1 cellular context compared by ENCODE assay signal in the genomic region with DNA sequence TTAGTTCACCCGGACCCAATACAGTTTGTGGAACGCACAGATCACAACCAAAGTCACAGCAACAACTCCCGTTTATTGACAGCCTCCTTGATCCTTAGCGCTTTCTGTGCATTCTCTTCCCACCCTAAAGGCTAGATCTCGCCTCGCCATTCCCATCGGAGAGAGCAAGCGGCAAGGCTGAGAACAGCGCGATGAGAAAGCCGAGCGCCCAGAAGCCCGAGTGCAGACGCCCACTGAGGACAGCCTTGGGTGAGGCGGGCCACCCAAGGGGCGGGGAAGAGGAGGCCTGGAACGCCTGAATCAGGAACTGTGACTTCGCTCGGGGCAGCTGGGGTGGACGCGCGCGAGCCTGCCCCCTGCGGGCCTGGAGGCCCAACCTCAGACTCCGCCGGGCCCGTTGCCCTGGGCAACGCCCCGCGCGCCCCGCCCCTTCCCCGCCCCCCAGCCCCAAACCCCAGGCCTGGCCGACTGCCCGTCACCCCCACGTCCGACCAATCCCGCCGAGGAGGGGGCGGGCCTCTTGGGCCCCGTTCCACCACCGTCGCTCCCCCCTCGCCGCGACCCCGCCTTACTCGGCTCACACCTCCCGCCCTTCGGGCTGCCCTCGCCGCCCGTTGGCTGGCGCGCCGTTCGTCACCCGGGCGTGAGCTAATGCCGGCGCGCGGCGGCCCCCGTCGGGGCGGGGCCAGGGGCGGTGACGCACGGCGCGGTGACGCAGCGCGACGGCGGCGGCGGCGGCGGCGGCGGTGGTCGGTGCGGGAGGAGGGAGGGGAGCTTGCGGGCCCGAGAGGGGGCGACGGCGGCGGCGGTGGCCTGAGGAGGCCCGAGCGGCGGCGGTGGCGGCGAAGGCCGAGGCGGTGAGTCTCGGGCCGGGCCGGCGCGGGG.
TF ChIP-seq lines count a peak whose summit lies in the region.

A gene with protein sequence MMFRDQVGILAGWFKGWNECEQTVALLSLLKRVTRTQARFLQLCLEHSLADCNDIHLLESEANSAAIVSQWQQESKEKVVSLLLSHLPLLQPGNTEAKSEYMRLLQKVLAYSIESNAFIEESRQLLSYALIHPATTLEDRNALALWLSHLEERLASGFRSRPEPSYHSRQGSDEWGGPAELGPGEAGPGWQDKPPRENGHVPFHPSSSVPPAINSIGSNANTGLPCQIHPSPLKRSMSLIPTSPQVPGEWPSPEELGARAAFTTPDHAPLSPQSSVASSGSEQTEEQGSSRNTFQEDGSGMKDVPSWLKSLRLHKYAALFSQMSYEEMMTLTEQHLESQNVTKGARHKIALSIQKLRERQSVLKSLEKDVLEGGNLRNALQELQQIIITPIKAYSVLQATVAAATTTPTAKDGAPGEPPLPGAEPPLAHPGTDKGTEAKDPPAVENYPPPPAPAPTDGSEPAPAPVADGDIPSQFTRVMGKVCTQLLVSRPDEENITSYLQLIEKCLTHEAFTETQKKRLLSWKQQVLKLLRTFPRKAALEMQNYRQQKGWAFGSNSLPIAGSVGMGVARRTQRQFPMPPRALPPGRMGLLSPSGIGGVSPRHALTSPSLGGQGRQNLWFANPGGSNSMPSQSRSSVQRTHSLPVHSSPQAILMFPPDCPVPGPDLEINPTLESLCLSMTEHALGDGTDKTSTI (plus strand): TSS at position 702 of the 885 bp plus-strand sequence. CDS start 14,473 bp downstream, outside the sequence.

TF ChIP-seq in HepG2, 621 proteins besides CTCF, POLR2A, EP300 and RAD21 (continued from another document and continues in another):
- no peak for TF ChIP-seq FOXP1 (IDR thresholded peaks at IDR 0.05)
- peak; percentile 8; the same call in 1 of the 2 replicates for TF ChIP-seq FOXP1 (CRISPR knock-in tag; IDR thresholded peaks at IDR 0.05)
- TF ChIP-seq NRL (CRISPR knock-in tag; IDR thresholded peaks at IDR 0.05; ENCODE audit: borderline replicate concordance): no peak
- TF ChIP-seq ZSCAN29 (CRISPR knock-in tag; conservative IDR thresholded peaks at IDR 0.05): peak; percentile 59; the same call in 1 of the 2 replicates
- no peak for TF ChIP-seq HNRNPLL (IDR thresholded peaks at IDR 0.05; ENCODE audit: low read depth, low read length, poor library complexity, severe bottlenecking)
- TF ChIP-seq TEAD2 (CRISPR knock-in tag; IDR thresholded peaks at IDR 0.05): no peak
- no peak for TF ChIP-seq MLLT10 (CRISPR knock-in tag; IDR thresholded peaks at IDR 0.05)
- no peak for TF ChIP-seq MBNL3 (CRISPR knock-in tag; conservative IDR thresholded peaks at IDR 0.05)
- TF ChIP-seq IRF2 (CRISPR knock-in tag; IDR thresholded peaks at IDR 0.05): peak; percentile 78; the same call in 1 of the 2 replicates
- TF ChIP-seq MIXL1 (CRISPR knock-in tag; IDR thresholded peaks at IDR 0.05): peak; percentile 39; the same call in 1 of the 2 replicates
- TF ChIP-seq ZKSCAN5 (CRISPR knock-in tag; IDR thresholded peaks at IDR 0.05): no peak
- no peak for TF ChIP-seq NFE2L2 (IDR thresholded peaks at IDR 0.05; ENCODE audit: low read length)
- no peak for TF ChIP-seq POLR2AphosphoS2 (IDR thresholded peaks at IDR 0.05; ENCODE audit: low read depth, low read length)
- TF ChIP-seq, protein P1, sequence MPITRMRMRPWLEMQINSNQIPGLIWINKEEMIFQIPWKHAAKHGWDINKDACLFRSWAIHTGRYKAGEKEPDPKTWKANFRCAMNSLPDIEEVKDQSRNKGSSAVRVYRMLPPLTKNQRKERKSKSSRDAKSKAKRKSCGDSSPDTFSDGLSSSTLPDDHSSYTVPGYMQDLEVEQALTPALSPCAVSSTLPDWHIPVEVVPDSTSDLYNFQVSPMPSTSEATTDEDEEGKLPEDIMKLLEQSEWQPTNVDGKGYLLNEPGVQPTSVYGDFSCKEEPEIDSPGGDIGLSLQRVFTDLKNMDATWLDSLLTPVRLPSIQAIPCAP (CRISPR knock-in tag; IDR thresholded peaks at IDR 0.05; ENCODE audit: low read depth): no peak
- TF ChIP-seq SPEN (CRISPR knock-in tag; IDR thresholded peaks at IDR 0.05; ENCODE audit: low read depth): peak; percentile 87
- TF ChIP-seq NFE2 (CRISPR knock-in tag; IDR thresholded peaks at IDR 0.05): no peak
- TF ChIP-seq MXD4 (CRISPR knock-in tag; IDR thresholded peaks at IDR 0.05): no peak
- TF ChIP-seq PCBP2 (optimal IDR thresholded peaks at IDR 0.05; ENCODE audit: low read depth, low read length, poor library complexity, severe bottlenecking): no peak
- no peak; the same call in 1 of the 2 replicates for TF ChIP-seq REPIN1 (CRISPR knock-in tag; IDR thresholded peaks at IDR 0.05; ENCODE audit: borderline replicate concordance, low read depth)
- no peak for TF ChIP-seq ZNF468 (CRISPR knock-in tag; IDR thresholded peaks at IDR 0.05)
- no peak for TF ChIP-seq ZNF577 (CRISPR knock-in tag; IDR thresholded peaks at IDR 0.05; ENCODE audit: borderline replicate concordance, low read depth)
- TF ChIP-seq, protein P2, sequence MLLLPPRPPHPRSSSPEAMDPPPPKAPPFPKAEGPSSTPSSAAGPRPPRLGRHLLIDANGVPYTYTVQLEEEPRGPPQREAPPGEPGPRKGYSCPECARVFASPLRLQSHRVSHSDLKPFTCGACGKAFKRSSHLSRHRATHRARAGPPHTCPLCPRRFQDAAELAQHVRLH (CRISPR knock-in tag; IDR thresholded peaks at IDR 0.05; ENCODE audit: borderline replicate concordance, low read depth): peak; percentile 74; the same call in 1 of the 2 replicates
- TF ChIP-seq ZNF264 (CRISPR knock-in tag; IDR thresholded peaks at IDR 0.05): no peak
- no peak for TF ChIP-seq ZNF546 (CRISPR knock-in tag; conservative IDR thresholded peaks at IDR 0.05)
- TF ChIP-seq, protein P3, sequence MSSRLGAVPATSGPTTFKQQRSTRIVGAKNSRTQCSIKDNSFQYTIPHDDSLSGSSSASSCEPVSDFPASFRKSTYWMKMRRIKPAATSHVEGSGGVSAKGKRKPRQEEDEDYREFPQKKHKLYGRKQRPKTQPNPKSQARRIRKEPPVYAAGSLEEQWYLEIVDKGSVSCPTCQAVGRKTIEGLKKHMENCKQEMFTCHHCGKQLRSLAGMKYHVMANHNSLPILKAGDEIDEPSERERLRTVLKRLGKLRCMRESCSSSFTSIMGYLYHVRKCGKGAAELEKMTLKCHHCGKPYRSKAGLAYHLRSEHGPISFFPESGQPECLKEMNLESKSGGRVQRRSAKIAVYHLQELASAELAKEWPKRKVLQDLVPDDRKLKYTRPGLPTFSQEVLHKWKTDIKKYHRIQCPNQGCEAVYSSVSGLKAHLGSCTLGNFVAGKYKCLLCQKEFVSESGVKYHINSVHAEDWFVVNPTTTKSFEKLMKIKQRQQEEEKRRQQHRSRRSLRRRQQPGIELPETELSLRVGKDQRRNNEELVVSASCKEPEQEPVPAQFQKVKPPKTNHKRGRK (CRISPR knock-in tag; IDR thresholded peaks at IDR 0.05): no peak
- TF ChIP-seq, protein P4, sequence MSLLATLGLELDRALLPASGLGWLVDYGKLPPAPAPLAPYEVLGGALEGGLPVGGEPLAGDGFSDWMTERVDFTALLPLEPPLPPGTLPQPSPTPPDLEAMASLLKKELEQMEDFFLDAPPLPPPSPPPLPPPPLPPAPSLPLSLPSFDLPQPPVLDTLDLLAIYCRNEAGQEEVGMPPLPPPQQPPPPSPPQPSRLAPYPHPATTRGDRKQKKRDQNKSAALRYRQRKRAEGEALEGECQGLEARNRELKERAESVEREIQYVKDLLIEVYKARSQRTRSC (CRISPR knock-in tag; IDR thresholded peaks at IDR 0.05; ENCODE audit: low read depth): no peak
- no peak for TF ChIP-seq EEA1 (CRISPR knock-in tag; IDR thresholded peaks at IDR 0.05; ENCODE audit: borderline replicate concordance)
- no peak for TF ChIP-seq ZNF598 (CRISPR knock-in tag; IDR thresholded peaks at IDR 0.05; ENCODE audit: borderline replicate concordance)
- no peak for TF ChIP-seq SETDB1 (CRISPR knock-in tag; IDR thresholded peaks at IDR 0.05; ENCODE audit: borderline replicate concordance)
- no peak for TF ChIP-seq FOXM1 (CRISPR knock-in tag; IDR thresholded peaks at IDR 0.05)
- TF ChIP-seq, protein P5, sequence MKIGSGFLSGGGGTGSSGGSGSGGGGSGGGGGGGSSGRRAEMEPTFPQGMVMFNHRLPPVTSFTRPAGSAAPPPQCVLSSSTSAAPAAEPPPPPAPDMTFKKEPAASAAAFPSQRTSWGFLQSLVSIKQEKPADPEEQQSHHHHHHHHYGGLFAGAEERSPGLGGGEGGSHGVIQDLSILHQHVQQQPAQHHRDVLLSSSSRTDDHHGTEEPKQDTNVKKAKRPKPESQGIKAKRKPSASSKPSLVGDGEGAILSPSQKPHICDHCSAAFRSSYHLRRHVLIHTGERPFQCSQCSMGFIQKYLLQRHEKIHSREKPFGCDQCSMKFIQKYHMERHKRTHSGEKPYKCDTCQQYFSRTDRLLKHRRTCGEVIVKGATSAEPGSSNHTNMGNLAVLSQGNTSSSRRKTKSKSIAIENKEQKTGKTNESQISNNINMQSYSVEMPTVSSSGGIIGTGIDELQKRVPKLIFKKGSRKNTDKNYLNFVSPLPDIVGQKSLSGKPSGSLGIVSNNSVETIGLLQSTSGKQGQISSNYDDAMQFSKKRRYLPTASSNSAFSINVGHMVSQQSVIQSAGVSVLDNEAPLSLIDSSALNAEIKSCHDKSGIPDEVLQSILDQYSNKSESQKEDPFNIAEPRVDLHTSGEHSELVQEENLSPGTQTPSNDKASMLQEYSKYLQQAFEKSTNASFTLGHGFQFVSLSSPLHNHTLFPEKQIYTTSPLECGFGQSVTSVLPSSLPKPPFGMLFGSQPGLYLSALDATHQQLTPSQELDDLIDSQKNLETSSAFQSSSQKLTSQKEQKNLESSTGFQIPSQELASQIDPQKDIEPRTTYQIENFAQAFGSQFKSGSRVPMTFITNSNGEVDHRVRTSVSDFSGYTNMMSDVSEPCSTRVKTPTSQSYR (CRISPR knock-in tag; IDR thresholded peaks at IDR 0.05; ENCODE audit: borderline replicate concordance): peak; percentile 45; the same call in 1 of the 2 replicates
- TF ChIP-seq, protein P6, sequence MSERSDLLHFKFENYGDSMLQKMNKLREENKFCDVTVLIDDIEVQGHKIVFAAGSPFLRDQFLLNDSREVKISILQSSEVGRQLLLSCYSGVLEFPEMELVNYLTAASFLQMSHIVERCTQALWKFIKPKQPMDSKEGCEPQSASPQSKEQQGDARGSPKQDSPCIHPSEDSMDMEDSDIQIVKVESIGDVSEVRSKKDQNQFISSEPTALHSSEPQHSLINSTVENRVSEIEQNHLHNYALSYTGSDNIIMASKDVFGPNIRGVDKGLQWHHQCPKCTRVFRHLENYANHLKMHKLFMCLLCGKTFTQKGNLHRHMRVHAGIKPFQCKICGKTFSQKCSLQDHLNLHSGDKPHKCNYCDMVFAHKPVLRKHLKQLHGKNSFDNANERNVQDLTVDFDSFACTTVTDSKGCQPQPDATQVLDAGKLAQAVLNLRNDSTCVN (CRISPR knock-in tag; IDR thresholded peaks at IDR 0.05; ENCODE audit: borderline replicate concordance): peak; percentile 63; the same call in 1 of the 2 replicates
- peak; percentile 76 for TF ChIP-seq SMAD3 (CRISPR knock-in tag; IDR thresholded peaks at IDR 0.05)
- TF ChIP-seq, protein P7, sequence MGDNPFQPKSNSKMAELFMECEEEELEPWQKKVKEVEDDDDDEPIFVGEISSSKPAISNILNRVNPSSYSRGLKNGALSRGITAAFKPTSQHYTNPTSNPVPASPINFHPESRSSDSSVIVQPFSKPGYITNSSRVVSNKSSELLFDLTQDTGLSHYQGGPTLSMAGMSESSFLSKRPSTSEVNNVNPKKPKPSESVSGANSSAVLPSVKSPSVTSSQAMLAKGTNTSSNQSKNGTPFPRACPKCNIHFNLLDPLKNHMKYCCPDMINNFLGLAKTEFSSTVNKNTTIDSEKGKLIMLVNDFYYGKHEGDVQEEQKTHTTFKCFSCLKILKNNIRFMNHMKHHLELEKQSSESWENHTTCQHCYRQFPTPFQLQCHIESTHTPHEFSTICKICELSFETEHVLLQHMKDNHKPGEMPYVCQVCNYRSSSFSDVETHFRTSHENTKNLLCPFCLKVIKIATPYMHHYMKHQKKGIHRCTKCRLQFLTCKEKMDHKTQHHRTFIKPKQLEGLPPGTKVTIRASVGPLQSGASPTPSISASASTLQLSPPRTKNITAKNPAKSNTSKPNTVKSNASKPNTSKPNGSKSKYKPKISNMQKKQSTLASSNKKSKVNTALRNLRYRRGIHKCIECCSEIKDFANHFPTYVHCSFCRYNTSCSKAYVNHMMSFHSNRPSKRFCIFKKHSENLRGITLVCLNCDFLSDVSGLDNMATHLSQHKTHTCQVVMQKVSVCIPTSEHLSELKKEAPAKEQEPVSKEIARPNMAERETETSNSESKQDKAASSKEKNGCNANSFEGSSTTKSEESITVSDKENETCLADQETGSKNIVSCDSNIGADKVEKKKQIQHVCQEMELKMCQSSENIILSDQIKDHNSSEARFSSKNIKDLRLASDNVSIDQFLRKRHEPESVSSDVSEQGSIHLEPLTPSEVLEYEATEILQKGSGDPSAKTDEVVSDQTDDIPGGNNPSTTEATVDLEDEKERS (CRISPR knock-in tag; IDR thresholded peaks at IDR 0.05): peak; percentile 67; the same call in 1 of the 2 replicates
- TF ChIP-seq, protein P8, sequence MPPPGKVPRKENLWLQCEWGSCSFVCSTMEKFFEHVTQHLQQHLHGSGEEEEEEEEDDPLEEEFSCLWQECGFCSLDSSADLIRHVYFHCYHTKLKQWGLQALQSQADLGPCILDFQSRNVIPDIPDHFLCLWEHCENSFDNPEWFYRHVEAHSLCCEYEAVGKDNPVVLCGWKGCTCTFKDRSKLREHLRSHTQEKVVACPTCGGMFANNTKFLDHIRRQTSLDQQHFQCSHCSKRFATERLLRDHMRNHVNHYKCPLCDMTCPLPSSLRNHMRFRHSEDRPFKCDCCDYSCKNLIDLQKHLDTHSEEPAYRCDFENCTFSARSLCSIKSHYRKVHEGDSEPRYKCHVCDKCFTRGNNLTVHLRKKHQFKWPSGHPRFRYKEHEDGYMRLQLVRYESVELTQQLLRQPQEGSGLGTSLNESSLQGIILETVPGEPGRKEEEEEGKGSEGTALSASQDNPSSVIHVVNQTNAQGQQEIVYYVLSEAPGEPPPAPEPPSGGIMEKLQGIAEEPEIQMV (CRISPR knock-in tag; IDR thresholded peaks at IDR 0.05; ENCODE audit: low read depth): peak; percentile 60; the same call in 1 of the 2 replicates
- TF ChIP-seq, protein P9, sequence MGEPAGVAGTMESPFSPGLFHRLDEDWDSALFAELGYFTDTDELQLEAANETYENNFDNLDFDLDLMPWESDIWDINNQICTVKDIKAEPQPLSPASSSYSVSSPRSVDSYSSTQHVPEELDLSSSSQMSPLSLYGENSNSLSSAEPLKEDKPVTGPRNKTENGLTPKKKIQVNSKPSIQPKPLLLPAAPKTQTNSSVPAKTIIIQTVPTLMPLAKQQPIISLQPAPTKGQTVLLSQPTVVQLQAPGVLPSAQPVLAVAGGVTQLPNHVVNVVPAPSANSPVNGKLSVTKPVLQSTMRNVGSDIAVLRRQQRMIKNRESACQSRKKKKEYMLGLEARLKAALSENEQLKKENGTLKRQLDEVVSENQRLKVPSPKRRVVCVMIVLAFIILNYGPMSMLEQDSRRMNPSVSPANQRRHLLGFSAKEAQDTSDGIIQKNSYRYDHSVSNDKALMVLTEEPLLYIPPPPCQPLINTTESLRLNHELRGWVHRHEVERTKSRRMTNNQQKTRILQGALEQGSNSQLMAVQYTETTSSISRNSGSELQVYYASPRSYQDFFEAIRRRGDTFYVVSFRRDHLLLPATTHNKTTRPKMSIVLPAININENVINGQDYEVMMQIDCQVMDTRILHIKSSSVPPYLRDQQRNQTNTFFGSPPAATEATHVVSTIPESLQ (CRISPR knock-in tag; conservative IDR thresholded peaks at IDR 0.05): no peak
- TF ChIP-seq MIER3 (CRISPR knock-in tag; IDR thresholded peaks at IDR 0.05; ENCODE audit: borderline replicate concordance): peak; percentile 85
- peak; percentile 58 for TF ChIP-seq CREM (IDR thresholded peaks at IDR 0.05)
- no peak for TF ChIP-seq CREM (CRISPR knock-in tag; IDR thresholded peaks at IDR 0.05)
- 0 out of 2 replicates have a peak, but pooled peaks have one; percentile 37 for TF ChIP-seq SOX13 (IDR thresholded peaks at IDR 0.05)
- peak in 1 of 2 experiments; percentile 48; a peak in 1 of 4 replicates for TF ChIP-seq SOX13 (CRISPR knock-in tag; conservative IDR thresholded peaks at IDR 0.05 in 1 of 2, IDR thresholded peaks at IDR 0.05 in 1 of 2)
- TF ChIP-seq TAF1 (CRISPR knock-in tag; IDR thresholded peaks at IDR 0.05): peak; percentile 92
